Comparison of ENCODE assay signal across 22 cellular contexts in genomic region chr9:91678807-91679206, GRCh38.
"Had no signal": no experiment of that assay in that cellular context is flagged by ENCODE, and none has a peak within 500 bp of the region (broad histone marks: within the 10 kb centered on the region; RNA-seq: fewer than 3 reads in every experiment).

No MANE protein-coding gene starts in this region.

- H2AFZ ChIP-seq: neural progenitor cell had no signal

- H3K36me3 ChIP-seq: heart right ventricle, neural progenitor cell, thyroid gland had no signal

- H3K36me3 Mint-ChIP-seq: activated CD4-positive, alpha-beta memory T cell treated with anti-CD3 and anti-CD28 coated beads for 36 hours; activated naive CD4-positive, alpha-beta T cell treated with anti-CD3 and anti-CD28 coated beads, Interleukin-2, amount 10 ng/mL, durations not matched to agents 7 days and 5 days; mesothelial cell of epicardium; naive thymus-derived CD8-positive, alpha-beta T cell; neural progenitor cell; T-cell had no signal

- H3K9ac ChIP-seq: neural progenitor cell had no signal

- H3K4me3 Mint-ChIP-seq: activated CD4-positive, alpha-beta memory T cell treated with anti-CD3 and anti-CD28 coated beads for 36 hours; activated naive CD4-positive, alpha-beta T cell treated with anti-CD3 and anti-CD28 coated beads, Interleukin-2, amount 10 ng/mL, durations not matched to agents 7 days and 5 days; mesothelial cell of epicardium; naive thymus-derived CD8-positive, alpha-beta T cell; neural progenitor cell; T-cell; T-helper 2 cell treated with Interferon-gamma antibody and Interleukin-4, amounts not matched to agents 5 μg/mL and 100 μg/mL, for 36 hours had no signal

- DNase-seq: activated CD4-positive, alpha-beta memory T cell treated with anti-CD3 and anti-CD28 coated beads for 36 hours; activated CD4-positive, alpha-beta T cell treated with anti-CD3 and anti-CD28 coated beads for 4 hours; activated CD4-positive, CD25-positive, alpha-beta regulatory T cell; activated effector memory CD4-positive, alpha-beta T cell treated with anti-CD3 and anti-CD28 coated beads, Interleukin-2, amount 50 U/mL, for 16 hours; activated naive CD4-positive, alpha-beta T cell treated with anti-CD3 and anti-CD28 coated beads, Interleukin-2, amount 10 ng/mL, durations not matched to agents 7 days and 5 days; cerebellar nuclear complex; foreskin fibroblast; heart right ventricle; kidney; naive thymus-derived CD8-positive, alpha-beta T cell; stimulated activated CD4-positive, alpha-beta T cell treated with anti-CD3 and anti-CD28 coated beads, Interleukin-4, amount 100 ng/mL, for 4 hours; stimulated activated naive CD8-positive, alpha-beta T cell treated with anti-CD3 and anti-CD28 coated beads, Interleukin-15, Interleukin-2, amounts not matched to agents 100 U/mL and 50 U/mL, for 24 hours; T-cell; thyroid gland had no signal

- H3K27me3 ChIP-seq: neural progenitor cell, thyroid gland had no signal

- FAIRE-seq: kidney, TTC549, urothelium cell line had no signal

- H3K4me1 ChIP-seq: thyroid gland had no signal

- H3K9me3 ChIP-seq: heart right ventricle, thyroid gland had no signal

- ATAC-seq: heart right ventricle; left lobe of liver; naive thymus-derived CD8-positive, alpha-beta T cell; stimulated activated naive CD8-positive, alpha-beta T cell treated with anti-CD3 and anti-CD28 coated beads, Interleukin-15, Interleukin-2, amounts not matched to agents 100 U/mL and 50 U/mL, for 24 hours; T-cell had no signal

- H3K27ac Mint-ChIP-seq: activated CD4-positive, alpha-beta memory T cell treated with anti-CD3 and anti-CD28 coated beads for 36 hours; activated naive CD4-positive, alpha-beta T cell treated with anti-CD3 and anti-CD28 coated beads, Interleukin-2, amount 10 ng/mL, durations not matched to agents 7 days and 5 days; mesothelial cell of epicardium; naive thymus-derived CD8-positive, alpha-beta T cell; neural progenitor cell; T-cell; T-helper 2 cell treated with Interferon-gamma antibody and Interleukin-4, amounts not matched to agents 5 μg/mL and 100 μg/mL, for 36 hours had no signal

- H3K27ac ChIP-seq: coronary artery, heart right ventricle, neural progenitor cell, thyroid gland had no signal

- H3K9me3 Mint-ChIP-seq: activated CD4-positive, alpha-beta memory T cell treated with anti-CD3 and anti-CD28 coated beads for 36 hours; activated naive CD4-positive, alpha-beta T cell treated with anti-CD3 and anti-CD28 coated beads, Interleukin-2, amount 10 ng/mL, durations not matched to agents 7 days and 5 days; naive thymus-derived CD8-positive, alpha-beta T cell; T-cell; T-helper 2 cell treated with Interferon-gamma antibody and Interleukin-4, amounts not matched to agents 5 μg/mL and 100 μg/mL, for 36 hours had no signal

- H3K4me2 ChIP-seq: neural progenitor cell had no signal

- H3K4me3 ChIP-seq: coronary artery, heart right ventricle, lung, neural progenitor cell, thyroid gland had no signal
